ENCODE assay signal across 22 cellular contexts in genomic region chr11:130866831-130867230, GRCh38.
"Had no signal": no experiment of that assay in that cellular context is flagged by ENCODE, and none has a peak within 500 bp of the region (broad histone marks: within the 10 kb centered on the region; RNA-seq: fewer than 3 reads in every experiment).

No MANE protein-coding gene starts in this region.

- H3K9me3 ChIP-seq: body of pancreas, lower lobe of right lung, uterus had no signal

- H3K36me3 ChIP-seq: cardiac muscle cell, neural progenitor cell, uterus had no signal

- ATAC-seq: body of pancreas; left colon; lower lobe of right lung; naive thymus-derived CD4-positive, alpha-beta T cell; T-helper 17 cell had no signal

- H3K27ac ChIP-seq: body of pancreas, cardiac muscle cell, lower lobe of right lung, neural progenitor cell, skin epidermis, uterus had no signal

- DNase-seq: activated CD4-positive, alpha-beta memory T cell treated with anti-CD3 and anti-CD28 coated beads for 36 hours; activated CD4-positive, alpha-beta T cell treated with anti-CD3 and anti-CD28 coated beads for 48 hours; activated naive CD4-positive, alpha-beta T cell treated with anti-CD3 and anti-CD28 coated beads for 36 hours; activated naive CD8-positive, alpha-beta T cell treated with anti-CD3 and anti-CD28 coated beads, Interleukin-2, amount 10 ng/mL, durations not matched to agents 7 days and 5 days; activated T-cell treated with anti-CD3 and anti-CD28 coated beads, Interleukin-2, amount 50 U/mL, for 48 hours; amniotic stem cell; body of pancreas; dermis blood vessel endothelial cell; effector CD8-positive, alpha-beta T cell; erythroblast; foreskin melanocyte; left colon; lower lobe of right lung; naive thymus-derived CD4-positive, alpha-beta T cell; posterior cingulate gyrus; stimulated activated CD4-positive, alpha-beta T cell treated with anti-CD3 and anti-CD28 coated beads, Interleukin-1b, Interleukin-23, amount 100 ng/mL, for 48 hours; SW 1271; T-helper 17 cell; uterus had no signal

- H3K4me1 ChIP-seq: body of pancreas, uterus had no signal

- H3K27me3 ChIP-seq: body of pancreas, cardiac muscle cell, neural progenitor cell, uterus had no signal

- H3K4me3 ChIP-seq: body of pancreas, cardiac muscle cell, lower lobe of right lung, neural progenitor cell, skin epidermis, uterus had no signal
